Comparison of ENCODE assay signal across 10 cellular contexts in genomic region chr12:14957769-14958168, GRCh38. TPM values are rescaled to one million over a fixed set of nuclear protein-coding genes. Genes with fewer than 3 reads are reported as not detected.
DNase-seq lines count a peak whose midpoint lies in the region; ATAC-seq, FAIRE-seq and TF ChIP-seq lines count a peak whose summit lies in the region.
"Had no signal": no experiment of that assay in that cellular context is flagged by ENCODE, and none has a peak within 500 bp of the region (broad histone marks: within the 10 kb centered on the region; RNA-seq: fewer than 3 reads in every experiment).

No MANE protein-coding gene starts in this region.

- H3K4me3 Mint-ChIP-seq in activated naive CD8-positive, alpha-beta T cell treated with anti-CD3 and anti-CD28 coated beads for 36 hours, result peak overlapping the region; percentile 98
- H3K4me3 Mint-ChIP-seq in natural killer cell treated with Interleukin-12 subunit alpha and Interleukin-12 subunit beta and Interleukin-15 and Interleukin-18, amount 100 ng/mL, for 72 hours, result peak overlapping the region; percentile 99

- DNase-seq in GM12892 (ENCODE audit: insufficient read length), result no peak
- no peak for DNase-seq in activated naive CD8-positive, alpha-beta T cell treated with anti-CD3 and anti-CD28 coated beads for 36 hours
- DNase-seq in natural killer cell treated with Interleukin-12 subunit alpha and Interleukin-12 subunit beta and Interleukin-15 and Interleukin-18, amount 100 ng/mL, for 72 hours (ENCODE audit: low spot score), result no peak
- no peak for DNase-seq in DMS153 (lab: John Stamatoyannopoulos, UW)
- no peak for DNase-seq in glomerular visceral epithelial cell (ENCODE audit: extremely low spot score)
- no peak for DNase-seq in SW480 (ENCODE audit: low spot score)
- DNase-seq in left lobe of liver (ENCODE audit: low spot score), result no peak

- H3K36me3 ChIP-seq in BLaER1, result peaks cover 23% of the 10 kb centered on the region

- peaks cover 51% of the 10 kb centered on the region for H3K4me1 Mint-ChIP-seq in activated naive CD8-positive, alpha-beta T cell treated with anti-CD3 and anti-CD28 coated beads for 36 hours
- peaks cover 65 to 85% of the 10 kb centered on the region in 2 donors for H3K4me1 Mint-ChIP-seq in natural killer cell treated with Interleukin-12 subunit alpha and Interleukin-12 subunit beta and Interleukin-15 and Interleukin-18, amount 100 ng/mL, for 72 hours (ENCODE audit: low read depth in 2 of 2)

- no peak for TF ChIP-seq POLR2A in GM12892 (IDR thresholded peaks at IDR 0.05; ENCODE audit: low read depth, low read length)

- H3K4me2 ChIP-seq in BLaER1, result peak overlapping the region; percentile 93

- no peaks in the 10 kb centered on the region for H3K9me3 ChIP-seq in BLaER1

- peak; percentile 90 for FAIRE-seq in GM12892 (lab: Jason Lieb, UNC)

- H4K20me1 ChIP-seq in BLaER1, result peaks cover 73% of the 10 kb centered on the region

- H3K4me3 ChIP-seq in BLaER1, result peak overlapping the region; percentile 83

- H3K4me1 ChIP-seq in BLaER1, result peaks cover 60% of the 10 kb centered on the region

- no peaks in the 10 kb centered on the region for H3K27me3 ChIP-seq in BLaER1

- no peaks in the 10 kb centered on the region for H3K27me3 Mint-ChIP-seq in activated naive CD8-positive, alpha-beta T cell treated with anti-CD3 and anti-CD28 coated beads for 36 hours
- H3K27me3 Mint-ChIP-seq in natural killer cell treated with Interleukin-12 subunit alpha and Interleukin-12 subunit beta and Interleukin-15 and Interleukin-18, amount 100 ng/mL, for 72 hours, result no peaks in the 10 kb centered on the region

- peak overlapping the region; percentile 96 for H3K27ac ChIP-seq in BLaER1

- ATAC-seq in natural killer cell treated with Interleukin-12 subunit alpha and Interleukin-12 subunit beta and Interleukin-15 and Interleukin-18, amount 100 ng/mL, for 72 hours, result no peak
- no peak for ATAC-seq in left lobe of liver

- H3K36me3 Mint-ChIP-seq in activated naive CD8-positive, alpha-beta T cell treated with anti-CD3 and anti-CD28 coated beads for 36 hours, result peaks cover 50% of the 10 kb centered on the region
- H3K36me3 Mint-ChIP-seq in natural killer cell treated with Interleukin-12 subunit alpha and Interleukin-12 subunit beta and Interleukin-15 and Interleukin-18, amount 100 ng/mL, for 72 hours, result peaks cover 14% of the 10 kb centered on the region

- peak overlapping the region; percentile 97 for H3K27ac Mint-ChIP-seq in activated naive CD8-positive, alpha-beta T cell treated with anti-CD3 and anti-CD28 coated beads for 36 hours
- peak overlapping the region; percentile 97 to 99 for H3K27ac Mint-ChIP-seq in natural killer cell treated with Interleukin-12 subunit alpha and Interleukin-12 subunit beta and Interleukin-15 and Interleukin-18, amount 100 ng/mL, for 72 hours

- peak overlapping the region; percentile 90 for H3K9ac ChIP-seq in BLaER1

- H3K9me3 Mint-ChIP-seq in activated naive CD8-positive, alpha-beta T cell treated with anti-CD3 and anti-CD28 coated beads for 36 hours, result no peaks in the 10 kb centered on the region
- H3K9me3 Mint-ChIP-seq in natural killer cell treated with Interleukin-12 subunit alpha and Interleukin-12 subunit beta and Interleukin-15 and Interleukin-18, amount 100 ng/mL, for 72 hours, result no peaks in the 10 kb centered on the region

RNA-seq across cellular contexts. Expression of gene ARHGDIB, which starts 3.6 kb away (rescaled TPM):
- polyA plus RNA-seq in GM12892 (2012; ENCODE audit: missing spikeins), result 970 TPM
- total RNA-seq in activated naive CD8-positive, alpha-beta T cell treated with anti-CD3 and anti-CD28 coated beads for 36 hours, result 100 to 1,000 TPM; 652 to 665 TPM
- 100 to 1,000 TPM; 412 to 543 TPM for total RNA-seq in natural killer cell treated with Interleukin-12 subunit alpha and Interleukin-12 subunit beta and Interleukin-15 and Interleukin-18, amount 100 ng/mL, for 72 hours
- 22.3 TPM for total RNA-seq in left lobe of liver

RNA-seq across cellular contexts. Expression of gene PDE6H, which starts 15.1 kb away (rescaled TPM):
- polyA plus RNA-seq in GM12892 (2012; ENCODE audit: missing spikeins), result not detected
- not detected for total RNA-seq in activated naive CD8-positive, alpha-beta T cell treated with anti-CD3 and anti-CD28 coated beads for 36 hours
- total RNA-seq in natural killer cell treated with Interleukin-12 subunit alpha and Interleukin-12 subunit beta and Interleukin-15 and Interleukin-18, amount 100 ng/mL, for 72 hours, result not detected
- not detected for total RNA-seq in left lobe of liver
- total RNA-seq: epithelial cell of proximal tubule, SK-MEL-5 had no signal

RNA-seq across cellular contexts. Expression of gene ERP27, which starts 19.4 kb away (rescaled TPM):
- 0.91 TPM for polyA plus RNA-seq in GM12892 (2012; ENCODE audit: missing spikeins)
- 1 to 10 TPM; 1.3 to 1.6 TPM for total RNA-seq in activated naive CD8-positive, alpha-beta T cell treated with anti-CD3 and anti-CD28 coated beads for 36 hours
- total RNA-seq in natural killer cell treated with Interleukin-12 subunit alpha and Interleukin-12 subunit beta and Interleukin-15 and Interleukin-18, amount 100 ng/mL, for 72 hours, result 1 to 10 TPM; 3.2 to 3.7 TPM
- total RNA-seq in left lobe of liver, result 0.30 TPM

Comparison
In these comparisons a context has a peak if more than half of its experiments do, and no peak if none do; other contexts are left out.
1. RNA of gene ARHGDIB, which starts 3.6 kb away (total RNA-seq): 652 to 665 TPM in activated naive CD8-positive, alpha-beta T cell treated with anti-CD3 and anti-CD28 coated beads for 36 hours and 412 to 543 TPM in natural killer cell treated with Interleukin-12 subunit alpha and Interleukin-12 subunit beta and Interleukin-15 and Interleukin-18, amount 100 ng/mL, for 72 hours; 22.3 TPM in left lobe of liver (single experiment); every median in the first group is over 10 times any median in the second.